1 cellular context compared by ENCODE assay signal in genomic region chr16:68074850-68075249, GRCh38.
TF ChIP-seq lines count a peak whose summit lies in the region.

No MANE protein-coding gene starts in this region.

TF ChIP-seq in GM12878, 131 proteins besides CTCF, POLR2A, EP300 and RAD21 (continued from another document):
- TF ChIP-seq, protein P1, sequence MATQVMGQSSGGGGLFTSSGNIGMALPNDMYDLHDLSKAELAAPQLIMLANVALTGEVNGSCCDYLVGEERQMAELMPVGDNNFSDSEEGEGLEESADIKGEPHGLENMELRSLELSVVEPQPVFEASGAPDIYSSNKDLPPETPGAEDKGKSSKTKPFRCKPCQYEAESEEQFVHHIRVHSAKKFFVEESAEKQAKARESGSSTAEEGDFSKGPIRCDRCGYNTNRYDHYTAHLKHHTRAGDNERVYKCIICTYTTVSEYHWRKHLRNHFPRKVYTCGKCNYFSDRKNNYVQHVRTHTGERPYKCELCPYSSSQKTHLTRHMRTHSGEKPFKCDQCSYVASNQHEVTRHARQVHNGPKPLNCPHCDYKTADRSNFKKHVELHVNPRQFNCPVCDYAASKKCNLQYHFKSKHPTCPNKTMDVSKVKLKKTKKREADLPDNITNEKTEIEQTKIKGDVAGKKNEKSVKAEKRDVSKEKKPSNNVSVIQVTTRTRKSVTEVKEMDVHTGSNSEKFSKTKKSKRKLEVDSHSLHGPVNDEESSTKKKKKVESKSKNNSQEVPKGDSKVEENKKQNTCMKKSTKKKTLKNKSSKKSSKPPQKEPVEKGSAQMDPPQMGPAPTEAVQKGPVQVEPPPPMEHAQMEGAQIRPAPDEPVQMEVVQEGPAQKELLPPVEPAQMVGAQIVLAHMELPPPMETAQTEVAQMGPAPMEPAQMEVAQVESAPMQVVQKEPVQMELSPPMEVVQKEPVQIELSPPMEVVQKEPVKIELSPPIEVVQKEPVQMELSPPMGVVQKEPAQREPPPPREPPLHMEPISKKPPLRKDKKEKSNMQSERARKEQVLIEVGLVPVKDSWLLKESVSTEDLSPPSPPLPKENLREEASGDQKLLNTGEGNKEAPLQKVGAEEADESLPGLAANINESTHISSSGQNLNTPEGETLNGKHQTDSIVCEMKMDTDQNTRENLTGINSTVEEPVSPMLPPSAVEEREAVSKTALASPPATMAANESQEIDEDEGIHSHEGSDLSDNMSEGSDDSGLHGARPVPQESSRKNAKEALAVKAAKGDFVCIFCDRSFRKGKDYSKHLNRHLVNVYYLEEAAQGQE (IDR thresholded peaks at IDR 0.05; ENCODE audit: low read depth, low read length), result no peak
- TF ChIP-seq SUPT20H (IDR thresholded peaks at IDR 0.05; ENCODE audit: borderline replicate concordance, control insufficient read depth, low read depth, low read length) (no peak), NFYA (IDR thresholded peaks at IDR 0.05; ENCODE audit: borderline replicate concordance, low read depth, low read length) (no peak; the same call in 1 of the 2 replicates), BCL11A (IDR thresholded peaks at IDR 0.05; ENCODE audit: low read depth, low read length) (peak; percentile 85), FOXK2 (IDR thresholded peaks at IDR 0.05) (no peak), SMAD5 (IDR thresholded peaks at IDR 0.05; ENCODE audit: low read depth) (no peak), CBFB (IDR thresholded peaks at IDR 0.05; ENCODE audit: low read depth) (peak; percentile 88), ZBED1 (IDR thresholded peaks at IDR 0.05; ENCODE audit: borderline replicate concordance) (peak; percentile 84; the same call in 1 of the 2 replicates), MXI1 (IDR thresholded peaks at IDR 0.05; ENCODE audit: low read depth, low read length) (peak; percentile 56), POU2F2 (IDR thresholded peaks at IDR 0.05; ENCODE audit: borderline replicate concordance, low read depth, low read length) (peak; percentile 69; the same call in 1 of the 3 replicates), HDGF (IDR thresholded peaks at IDR 0.05) (0 out of 2 replicates have a peak, but pooled peaks have one; percentile 70), SP1 (IDR thresholded peaks at IDR 0.05; ENCODE audit: low read depth, low read length) (peak; percentile 79), GABPA (IDR thresholded peaks at IDR 0.05; ENCODE audit: low read depth) (no peak), EGR1 (IDR thresholded peaks at IDR 0.05; ENCODE audit: borderline replicate concordance in 1 of 2, low read depth in 2 of 2, low read length in 2 of 2) (0 out of 3 replicates have a peak, but pooled peaks of 1 of the 2 experiments have one; percentile 12), PBX3 (IDR thresholded peaks at IDR 0.05; ENCODE audit: insufficient replicate concordance, low read depth, low read length) (peak; percentile 51), NR2C2 (IDR thresholded peaks at IDR 0.05; ENCODE audit: borderline replicate concordance, control insufficient read depth, insufficient read length, low read depth) (no peak), CHD1 (IDR thresholded peaks at IDR 0.05; ENCODE audit: low read depth, low read length) (no peak), IRF3 (IDR thresholded peaks at IDR 0.05) (no peak), NKRF (conservative IDR thresholded peaks at IDR 0.05) (no peak), FOXM1 (IDR thresholded peaks at IDR 0.05; ENCODE audit: low read depth, low read length) (0 out of 2 replicates have a peak, but pooled peaks have one; percentile 49), SRF (IDR thresholded peaks at IDR 0.05; ENCODE audit: low read depth in 2 of 2, low read length in 2 of 2) (no peak), CREB1 (IDR thresholded peaks at IDR 0.05; ENCODE audit: low read depth) (0 out of 2 replicates have a peak, but pooled peaks have one; percentile 47)
- TF ChIP-seq, protein P2, sequence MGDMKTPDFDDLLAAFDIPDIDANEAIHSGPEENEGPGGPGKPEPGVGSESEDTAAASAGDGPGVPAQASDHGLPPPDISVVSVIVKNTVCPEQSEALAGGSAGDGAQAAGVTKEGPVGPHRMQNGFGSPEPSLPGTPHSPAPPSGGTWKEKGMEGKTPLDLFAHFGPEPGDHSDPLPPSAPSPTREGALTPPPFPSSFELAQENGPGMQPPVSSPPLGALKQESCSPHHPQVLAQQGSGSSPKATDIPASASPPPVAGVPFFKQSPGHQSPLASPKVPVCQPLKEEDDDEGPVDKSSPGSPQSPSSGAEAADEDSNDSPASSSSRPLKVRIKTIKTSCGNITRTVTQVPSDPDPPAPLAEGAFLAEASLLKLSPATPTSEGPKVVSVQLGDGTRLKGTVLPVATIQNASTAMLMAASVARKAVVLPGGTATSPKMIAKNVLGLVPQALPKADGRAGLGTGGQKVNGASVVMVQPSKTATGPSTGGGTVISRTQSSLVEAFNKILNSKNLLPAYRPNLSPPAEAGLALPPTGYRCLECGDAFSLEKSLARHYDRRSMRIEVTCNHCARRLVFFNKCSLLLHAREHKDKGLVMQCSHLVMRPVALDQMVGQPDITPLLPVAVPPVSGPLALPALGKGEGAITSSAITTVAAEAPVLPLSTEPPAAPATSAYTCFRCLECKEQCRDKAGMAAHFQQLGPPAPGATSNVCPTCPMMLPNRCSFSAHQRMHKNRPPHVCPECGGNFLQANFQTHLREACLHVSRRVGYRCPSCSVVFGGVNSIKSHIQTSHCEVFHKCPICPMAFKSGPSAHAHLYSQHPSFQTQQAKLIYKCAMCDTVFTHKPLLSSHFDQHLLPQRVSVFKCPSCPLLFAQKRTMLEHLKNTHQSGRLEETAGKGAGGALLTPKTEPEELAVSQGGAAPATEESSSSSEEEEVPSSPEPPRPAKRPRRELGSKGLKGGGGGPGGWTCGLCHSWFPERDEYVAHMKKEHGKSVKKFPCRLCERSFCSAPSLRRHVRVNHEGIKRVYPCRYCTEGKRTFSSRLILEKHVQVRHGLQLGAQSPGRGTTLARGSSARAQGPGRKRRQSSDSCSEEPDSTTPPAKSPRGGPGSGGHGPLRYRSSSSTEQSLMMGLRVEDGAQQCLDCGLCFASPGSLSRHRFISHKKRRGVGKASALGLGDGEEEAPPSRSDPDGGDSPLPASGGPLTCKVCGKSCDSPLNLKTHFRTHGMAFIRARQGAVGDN (IDR thresholded peaks at IDR 0.05), result peak; percentile 87
- TF ChIP-seq, protein P3, sequence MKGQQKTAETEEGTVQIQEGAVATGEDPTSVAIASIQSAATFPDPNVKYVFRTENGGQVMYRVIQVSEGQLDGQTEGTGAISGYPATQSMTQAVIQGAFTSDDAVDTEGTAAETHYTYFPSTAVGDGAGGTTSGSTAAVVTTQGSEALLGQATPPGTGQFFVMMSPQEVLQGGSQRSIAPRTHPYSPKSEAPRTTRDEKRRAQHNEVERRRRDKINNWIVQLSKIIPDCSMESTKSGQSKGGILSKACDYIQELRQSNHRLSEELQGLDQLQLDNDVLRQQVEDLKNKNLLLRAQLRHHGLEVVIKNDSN (IDR thresholded peaks at IDR 0.05; ENCODE audit: borderline replicate concordance, extremely low read length, insufficient read depth, low read depth, low read length), result no peak
- TF ChIP-seq, protein P4, sequence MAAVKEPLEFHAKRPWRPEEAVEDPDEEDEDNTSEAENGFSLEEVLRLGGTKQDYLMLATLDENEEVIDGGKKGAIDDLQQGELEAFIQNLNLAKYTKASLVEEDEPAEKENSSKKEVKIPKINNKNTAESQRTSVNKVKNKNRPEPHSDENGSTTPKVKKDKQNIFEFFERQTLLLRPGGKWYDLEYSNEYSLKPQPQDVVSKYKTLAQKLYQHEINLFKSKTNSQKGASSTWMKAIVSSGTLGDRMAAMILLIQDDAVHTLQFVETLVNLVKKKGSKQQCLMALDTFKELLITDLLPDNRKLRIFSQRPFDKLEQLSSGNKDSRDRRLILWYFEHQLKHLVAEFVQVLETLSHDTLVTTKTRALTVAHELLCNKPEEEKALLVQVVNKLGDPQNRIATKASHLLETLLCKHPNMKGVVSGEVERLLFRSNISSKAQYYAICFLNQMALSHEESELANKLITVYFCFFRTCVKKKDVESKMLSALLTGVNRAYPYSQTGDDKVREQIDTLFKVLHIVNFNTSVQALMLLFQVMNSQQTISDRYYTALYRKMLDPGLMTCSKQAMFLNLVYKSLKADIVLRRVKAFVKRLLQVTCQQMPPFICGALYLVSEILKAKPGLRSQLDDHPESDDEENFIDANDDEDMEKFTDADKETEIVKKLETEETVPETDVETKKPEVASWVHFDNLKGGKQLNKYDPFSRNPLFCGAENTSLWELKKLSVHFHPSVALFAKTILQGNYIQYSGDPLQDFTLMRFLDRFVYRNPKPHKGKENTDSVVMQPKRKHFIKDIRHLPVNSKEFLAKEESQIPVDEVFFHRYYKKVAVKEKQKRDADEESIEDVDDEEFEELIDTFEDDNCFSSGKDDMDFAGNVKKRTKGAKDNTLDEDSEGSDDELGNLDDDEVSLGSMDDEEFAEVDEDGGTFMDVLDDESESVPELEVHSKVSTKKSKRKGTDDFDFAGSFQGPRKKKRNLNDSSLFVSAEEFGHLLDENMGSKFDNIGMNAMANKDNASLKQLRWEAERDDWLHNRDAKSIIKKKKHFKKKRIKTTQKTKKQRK (IDR thresholded peaks at IDR 0.05; ENCODE audit: low read depth, low read length), result no peak
